1 cellular context compared by ENCODE assay signal in genomic region chr7:1459512-1459892, GRCh38.
TF ChIP-seq lines count a peak whose summit lies in the region.

No MANE protein-coding gene starts in this region.

TF ChIP-seq in HepG2, 621 proteins besides CTCF, POLR2A, EP300 and RAD21 (continued from another document):
- TF ChIP-seq PRDM15 (CRISPR knock-in tag; IDR thresholded peaks at IDR 0.05) (peak; percentile 90), KDM2A (CRISPR knock-in tag; IDR thresholded peaks at IDR 0.05; ENCODE audit: borderline replicate concordance, low read depth) (0 out of 2 replicates have a peak, but pooled peaks have one; percentile 6), ARID2 (CRISPR knock-in tag; IDR thresholded peaks at IDR 0.05; ENCODE audit: borderline replicate concordance) (no peak), NFYC (CRISPR knock-in tag; IDR thresholded peaks at IDR 0.05) (peak; percentile 68; the same call in 1 of the 2 replicates), SP4 (CRISPR knock-in tag; IDR thresholded peaks at IDR 0.05) (peak; percentile 77; the same call in 1 of the 2 replicates), SP5 (CRISPR knock-in tag; IDR thresholded peaks at IDR 0.05; ENCODE audit: borderline replicate concordance, low read depth) (0 out of 2 replicates have a peak, but pooled peaks have one; percentile 7)
